In genomic region chr11:16346975-16347374, GRCh38 we compare ENCODE assay signal across 19 cellular contexts. TPM values are rescaled to one million over a fixed set of nuclear protein-coding genes. Genes with fewer than 3 reads are reported as not detected.
DNase-seq lines count a peak whose midpoint lies in the region; ATAC-seq and TF ChIP-seq lines count a peak whose summit lies in the region.
"Had no signal": no experiment of that assay in that cellular context is flagged by ENCODE, and none has a peak within 500 bp of the region (broad histone marks: within the 10 kb centered on the region; RNA-seq: fewer than 3 reads in every experiment).

No MANE protein-coding gene starts in this region.

- no peak for TF ChIP-seq POLR2A in IMR-90 (IDR thresholded peaks at IDR 0.05; ENCODE audit: low read depth, low read length)

- H3K27ac ChIP-seq in IMR-90 (ENCODE audit: insufficient read depth, low read length) (no peak overlapping the region), SJSA1 (peak overlapping the region; percentile 55)
- H3K27ac ChIP-seq: BLaER1, testis had no signal

- no peaks in the 10 kb centered on the region for H3K9me3 ChIP-seq in IMR-90 (ENCODE audit: control insufficient read depth, insufficient read depth, low read length)
- H3K9me3 ChIP-seq in SJSA1 (replicated peaks), result no peaks in the 10 kb centered on the region
- H3K9me3 ChIP-seq: BLaER1, body of pancreas, testis had no signal

- H4K20me1 ChIP-seq in IMR-90 (ENCODE audit: insufficient read depth, low read length), result no peaks in the 10 kb centered on the region
- H4K20me1 ChIP-seq: BLaER1 had no signal

- no peak overlapping the region for H3K14ac ChIP-seq in IMR-90 (replicated peaks; ENCODE audit: low read depth, low read length)

- H2BK15ac ChIP-seq in IMR-90 (ENCODE audit: low read depth, low read length), result no peak overlapping the region

- dilution Hi-C loops in IMR-90 (cut with HindIII; ENCODE audit: low sequenced_read_pairs, unreplicated experiment), result no loop called here

- no peaks in the 10 kb centered on the region for H3K36me3 ChIP-seq in IMR-90 (ENCODE audit: control insufficient read depth, insufficient read depth, low read length)
- H3K36me3 ChIP-seq in SJSA1, result no peaks in the 10 kb centered on the region
- H3K36me3 ChIP-seq: BLaER1 had no signal

- H2BK5ac ChIP-seq in IMR-90 (ENCODE audit: low read depth, low read length, poor library complexity, severe bottlenecking), result peak overlapping the region; percentile 31

- peak overlapping the region; percentile 39; the same call in 1 of the 2 replicates for H3K4me2 ChIP-seq in IMR-90 (ENCODE audit: low read depth, low read length)
- H3K4me2 ChIP-seq: BLaER1 had no signal

- H2AFZ ChIP-seq in IMR-90 (replicated peaks; ENCODE audit: low read length, poor library complexity), result peak overlapping the region; percentile 26

- H3K4ac ChIP-seq in IMR-90 (ENCODE audit: low read depth, low read length), result no peak overlapping the region

- DNase-seq in IMR-90 (peak; percentile 83), SJSA1 (ENCODE audit: low read depth in 1 of 2, low spot score in 2 of 2) (peak in 1 of 2 experiments; percentile 79), fibroblast of peridontal ligament (ENCODE audit: extremely low read depth) (peak; percentile 50), renal cortical epithelial cell (ENCODE audit: low read depth) (peak; percentile 62), AG20443 (ENCODE audit: low spot score) (no peak), nucleus accumbens (lab: John Stamatoyannopoulos, UW) (no peak)
- DNase-seq: activated CD8-positive, alpha-beta memory T cell treated with anti-CD3 and anti-CD28 coated beads, Interleukin-2, amount 10 ng/mL, durations not matched to agents 7 days and 5 days; body of pancreas; dorsolateral prefrontal cortex; MV-4-11; NCI-H2171 treated with DMSO at 0.1 percent for 48 hours; nephron progenitor cell; stimulated activated CD8-positive, alpha-beta memory T cell treated with anti-CD3 and anti-CD28 coated beads, Interleukin-4, amount 100 ng/mL, for 48 hours; T-helper 2 cell; testis had no signal

- no peak overlapping the region for H4K5ac ChIP-seq in IMR-90 (ENCODE audit: low read depth, low read length)

- TF ChIP-seq CTCF in IMR-90 (conservative IDR thresholded peaks at IDR 0.05; ENCODE audit: low read depth, low read length), result no peak

- H3K4me1 ChIP-seq in IMR-90 (ENCODE audit: control insufficient read depth, insufficient read depth, low read length) (peaks cover 3% of the 10 kb centered on the region; the same call in 1 of the 2 replicates), SJSA1 (replicated peaks) (peaks cover 23% of the 10 kb centered on the region)
- H3K4me1 ChIP-seq: BLaER1, testis had no signal

- H2AK9ac ChIP-seq in IMR-90 (replicated peaks; ENCODE audit: low read depth, low read length, poor library complexity), result no peak overlapping the region

- H3K27me3 ChIP-seq in IMR-90 (ENCODE audit: control insufficient read depth, insufficient read depth, low read length) (no peaks in the 10 kb centered on the region), SJSA1 (replicated peaks) (no peaks in the 10 kb centered on the region)
- H3K27me3 ChIP-seq: BLaER1, body of pancreas, testis had no signal

- H3K56ac ChIP-seq in IMR-90 (ENCODE audit: extremely low read depth, insufficient read depth, low read length), result no peak overlapping the region

- H3K18ac ChIP-seq in IMR-90 (ENCODE audit: low read depth, low read length), result no peak overlapping the region

- H3K9me1 ChIP-seq in IMR-90 (ENCODE audit: insufficient read depth, low read length), result no peaks in the 10 kb centered on the region

- BruUV-seq in IMR-90 (replicated peaks; lab: Mats Ljungman, UMichigan), result no TSS peak

- H3K23ac ChIP-seq in IMR-90 (ENCODE audit: low read depth, low read length), result no peak overlapping the region

- H4K8ac ChIP-seq in IMR-90 (ENCODE audit: low read depth in 2 of 2, low read length in 2 of 2), result no peak overlapping the region

- in situ Hi-C loops in IMR-90 (cut with MboI; ENCODE audit: low sequenced_read_pairs), result no loop called here

- no peak overlapping the region for H2BK120ac ChIP-seq in IMR-90 (ENCODE audit: low read depth, low read length)

- H4K91ac ChIP-seq in IMR-90 (ENCODE audit: insufficient read depth, low read depth, low read length), result no peak overlapping the region

- ATAC-seq in IMR-90 (ENCODE audit: low read depth) (peak; percentile 94), GM18873 (IDR thresholded peaks at IDR 0.05; ENCODE audit: low FRiP score, unreplicated experiment) (no peak)
- ATAC-seq: activated CD4-positive, CD25-positive, alpha-beta regulatory T cell treated with anti-CD3 and anti-CD28 coated beads, Interleukin-2, amount 50 U/mL, for 24 hours; activated CD8-positive, alpha-beta memory T cell treated with anti-CD3 and anti-CD28 coated beads, Interleukin-2, amount 10 ng/mL, durations not matched to agents 7 days and 5 days; body of pancreas; Right ventricle myocardium inferior had no signal

- no peak for TF ChIP-seq RAD21 in IMR-90 (IDR thresholded peaks at IDR 0.05; ENCODE audit: low read length)

- POLR2A ChIA-PET in IMR-90 (lab: Charles Lee; ENCODE audit: unreplicated experiment), result no interaction called here

- intact Hi-C loops in IMR-90 (cut with micrococcal nuclease), result no loop called here

- no peak overlapping the region for H3K9ac ChIP-seq in IMR-90 (ENCODE audit: low read depth, low read length)
- H3K9ac ChIP-seq: BLaER1 had no signal

- H2BK20ac ChIP-seq in IMR-90 (ENCODE audit: low read depth, low read length), result no peak overlapping the region

- H3K79me1 ChIP-seq in IMR-90 (ENCODE audit: low read depth in 1 of 2, low read length in 2 of 2), result peaks cover 0 to 5% of the 10 kb centered on the region in 2 experiments; a peak in 2 of 4 replicates

- CTCF ChIA-PET in IMR-90 (lab: Yijun Ruan, JAX), result no interaction called here

- WGBS in IMR-90 (ENCODE audit: extremely low coverage in 2 of 2, insufficient read length in 1 of 2), 2 experiments, result no CpG with 5 or more reads among the region's 1 CpG

- no peak overlapping the region for H3K4me3 ChIP-seq in IMR-90 (ENCODE audit: insufficient read depth, low read depth, low read length)
- no peak overlapping the region for H3K4me3 ChIP-seq in SJSA1
- H3K4me3 ChIP-seq: BLaER1, body of pancreas, dorsolateral prefrontal cortex, testis had no signal

- H2AK5ac ChIP-seq in IMR-90 (ENCODE audit: low read depth, low read length), result no peak overlapping the region

TF ChIP-seq in IMR-90, 13 proteins besides CTCF, POLR2A, EP300 and RAD21:
- peak; percentile 28; the same call in 1 of the 2 replicates for TF ChIP-seq CEBPB (IDR thresholded peaks at IDR 0.05; ENCODE audit: low read depth, low read length)
- TF ChIP-seq USF2 (IDR thresholded peaks at IDR 0.05; ENCODE audit: low read depth, low read length), result no peak
- peak; percentile 16; the same call in 1 of the 2 replicates for TF ChIP-seq FOS (IDR thresholded peaks at IDR 0.05; ENCODE audit: low read depth, low read length)
- TF ChIP-seq MAZ (IDR thresholded peaks at IDR 0.05; ENCODE audit: borderline replicate concordance, low read depth, low read length), result no peak
- TF ChIP-seq ELK1 (IDR thresholded peaks at IDR 0.05; ENCODE audit: borderline replicate concordance, low read depth, low read length), result no peak

RNA-seq across cellular contexts. Expression of gene SOX6, which starts 9.4 kb away (rescaled TPM):
- total RNA-seq in IMR-90 (2012; rRNA removed) (7.7 and 12.5 TPM in 2 replicates), renal cortical epithelial cell (0.17 and 12.1 TPM in 2 replicates)
- polyA plus RNA-seq in IMR-90 (2012; rRNA removed), result 1.7 and 2.0 TPM in 2 replicates
- polyA plus RNA-seq in IMR-90 (2012; cell fraction: cytosol; rRNA removed), result 0.84 and 1.5 TPM in 2 replicates
- polyA plus RNA-seq in IMR-90 (2012; cell fraction: nucleus; rRNA removed; ENCODE audit: low replicate concordance), result 2.7 and 6.4 TPM in 2 replicates
- total RNA-seq in SJSA1 (2014; rRNA removed; shearing (Covaris generic)), result 6.5 and 18.5 TPM in 2 replicates

Comparison
In these comparisons a context has a peak if more than half of its experiments do, and no peak if none do; other contexts are left out.
1. DNase-seq: peak in IMR-90 (single experiment), fibroblast of peridontal ligament (single experiment) and renal cortical epithelial cell (single experiment); none in AG20443 (single experiment) and nucleus accumbens (0 of 56).